8 cellular contexts compared by ENCODE assay signal in genomic region chr17:57868007-57868774, GRCh38. TPM values are rescaled to one million over a fixed set of nuclear protein-coding genes. Genes with fewer than 3 reads are reported as not detected.
DNase-seq lines count a peak whose midpoint lies in the region; ATAC-seq and TF ChIP-seq lines count a peak whose summit lies in the region.

No MANE protein-coding gene starts in this region.

- H3K9me3 Mint-ChIP-seq in CD14-positive monocyte = no peaks in the 10 kb centered on the region

- H3K4me3 ChIP-seq in Peyer's patch = no peak overlapping the region
- H3K4me3 ChIP-seq in upper lobe of left lung = no peak overlapping the region

- H3K4me1 Mint-ChIP-seq in CD14-positive monocyte = peaks cover 43% of the 10 kb centered on the region

- ATAC-seq in GM18861 (IDR thresholded peaks at IDR 0.05; ENCODE audit: unreplicated experiment) = peak; percentile 68
- ATAC-seq in HG03175 (IDR thresholded peaks at IDR 0.05; ENCODE audit: unreplicated experiment) = peak; percentile 74
- ATAC-seq in upper lobe of left lung (ENCODE audit: low FRiP score in 2 of 2) = peak; percentile 66 to 93

- H3K9me3 ChIP-seq in Peyer's patch (no peaks in the 10 kb centered on the region), upper lobe of left lung (no peaks in the 10 kb centered on the region)

- H3K36me3 Mint-ChIP-seq in CD14-positive monocyte = peaks cover 48 to 67% of the 10 kb centered on the region in 2 donors

- H3K36me3 ChIP-seq in Peyer's patch (peaks cover 0 to 9% (median 0%) of the 10 kb centered on the region in 3 donors), upper lobe of left lung (peaks cover 7 to 39% (median 35%) of the 10 kb centered on the region in 4 donors)

- TF ChIP-seq POLR2A in Peyer's patch (IDR thresholded peaks at IDR 0.05) (no peak), upper lobe of left lung (IDR thresholded peaks at IDR 0.05) (no peak)

- H3K27me3 ChIP-seq in Peyer's patch (no peaks in the 10 kb centered on the region), upper lobe of left lung (no peaks in the 10 kb centered on the region)

- WGBS in upper lobe of left lung, 2 donors = 41 to 44% methylated on average over 13 to 18 of the region's 18 CpGs

- H3K27ac ChIP-seq in Peyer's patch = peak overlapping the region; percentile 42 to 83 (median 68)
- H3K27ac ChIP-seq in upper lobe of left lung = peak overlapping the region; percentile 41 to 81 (median 68)

- TF ChIP-seq CTCF in CD14-positive monocyte (IDR thresholded peaks at IDR 0.05) (peak; percentile 69), Peyer's patch (IDR thresholded peaks at IDR 0.05) (peak in 3 of 6 experiments; percentile 19 to 35 (median 28)), upper lobe of left lung (IDR thresholded peaks at IDR 0.05) (peak in 5 of 6 experiments; percentile 16 to 49 (median 37))

- H3K4me1 ChIP-seq in Peyer's patch (peaks cover 0 to 27% (median 15%) of the 10 kb centered on the region in 4 donors), upper lobe of left lung (peaks cover 21 to 30% (median 28%) of the 10 kb centered on the region in 4 donors)

- no peak for TF ChIP-seq EP300 in upper lobe of left lung (IDR thresholded peaks at IDR 0.05)

- peaks cover 7 to 13% (median 11%) of the 10 kb centered on the region in 3 donors for H3K27me3 Mint-ChIP-seq in CD14-positive monocyte (ENCODE audit: low read depth in 3 of 3)

- H3K4me3 Mint-ChIP-seq in CD14-positive monocyte = peak overlapping the region; percentile 26 to 56

- peak overlapping the region; percentile 56 to 89 (median 76) for H3K27ac Mint-ChIP-seq in CD14-positive monocyte

- intact Hi-C loops in CD14-positive monocyte (cut with micrococcal nuclease) = loop anchor here in 1 of 2 donors (10.0 kb wide), 1 partner anchor 247 kb away; no protein-coding TSS in a partner anchor

- peak; percentile 85 for DNase-seq in CD14-positive monocyte (ENCODE audit: low spot score)
- DNase-seq in Peyer's patch = peak; percentile 63 to 82 (median 68)
- peak; percentile 87 for DNase-seq in dedifferentiated amniotic fluid mesenchymal stem cell (ENCODE audit: extremely low spot score)
- DNase-seq in lung microvascular endothelial cell (ENCODE audit: low read depth in 2 of 2) = peak; percentile 37 to 91
- DNase-seq in upper lobe of left lung = peak; percentile 72 to 87
- DNase-seq in NCI-H128 (lab: John Stamatoyannopoulos, UW; ENCODE audit: unreplicated experiment) = no peak

RNA-seq across cellular contexts. Expression of gene MRPS23, which starts 18.3 kb away (rescaled TPM):
- polyA plus RNA-seq in CD14-positive monocyte = 10 to 100 TPM; 32.7 to 40.6 TPM
- total RNA-seq in Peyer's patch (1 to 10 TPM in 3 of 4 donors, under 1 TPM in 1; 0.83 to 7.4 (median 5.2) TPM), lung microvascular endothelial cell (22.0 and 24.0 TPM in 2 replicates), upper lobe of left lung (10 to 100 TPM; 11.4 to 50.6 (median 19.1) TPM)
